Comparison of ENCODE assay signal across 8 cellular contexts in the genomic region with DNA sequence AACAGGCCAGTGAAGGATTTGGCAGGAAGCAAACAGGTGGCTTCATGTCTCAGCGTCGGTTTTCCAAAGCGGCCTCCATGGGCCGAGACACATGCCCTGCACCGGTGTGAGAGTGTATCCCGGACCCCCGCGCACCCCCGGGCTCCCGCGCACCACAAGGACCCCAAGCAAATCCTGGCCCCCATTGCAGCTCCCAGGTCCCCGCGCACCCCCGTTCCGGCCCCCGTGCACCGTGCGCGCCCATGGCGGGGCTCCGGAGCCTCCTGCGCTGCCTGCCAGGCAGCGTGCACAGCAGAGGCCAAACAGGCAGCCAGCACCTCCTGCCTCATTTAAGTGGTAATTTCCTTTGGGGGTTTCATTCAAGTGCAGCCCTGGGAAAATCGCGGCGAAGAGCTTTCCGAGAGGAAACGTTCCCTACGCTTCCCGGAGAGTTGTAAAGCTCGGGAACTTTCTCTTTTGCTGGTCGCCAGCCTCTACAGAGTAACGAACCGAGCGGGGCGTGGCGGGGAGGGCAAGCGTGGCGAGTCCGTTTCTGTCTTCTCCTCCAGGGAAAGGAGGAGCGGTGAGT.
DNase-seq lines count a peak whose midpoint lies in the region; ATAC-seq, FAIRE-seq and TF ChIP-seq lines count a peak whose summit lies in the region.

No MANE protein-coding gene starts in this region.

- H3K27me3 Mint-ChIP-seq in CD4-positive, alpha-beta T cell: peaks cover 36% of the 10 kb centered on the region
- peaks cover 11% of the 10 kb centered on the region for H3K27me3 Mint-ChIP-seq in activated T-helper 17 cell treated with anti-CD3 and anti-CD28 coated beads, Interleukin-2, amount 50 U/mL, for 72 hours
- no peaks in the 10 kb centered on the region for H3K27me3 Mint-ChIP-seq in osteocyte (ENCODE audit: unreplicated experiment)

- peaks cover 9% of the 10 kb centered on the region for H3K27me3 ChIP-seq in CD4-positive, alpha-beta T cell (ENCODE audit: control insufficient read depth, insufficient read depth, low read length)

- H3K4me1 Mint-ChIP-seq in CD4-positive, alpha-beta T cell (ENCODE audit: low read depth): peaks cover 7% of the 10 kb centered on the region
- no peaks in the 10 kb centered on the region for H3K4me1 Mint-ChIP-seq in activated T-helper 17 cell treated with anti-CD3 and anti-CD28 coated beads, Interleukin-2, amount 50 U/mL, for 72 hours
- peaks cover 6% of the 10 kb centered on the region for H3K4me1 Mint-ChIP-seq in osteocyte (ENCODE audit: unreplicated experiment)

- CTCF ChIA-PET in CD4-positive, alpha-beta T cell (lab: Charles Lee): no interaction called here
- CTCF ChIA-PET in GM10248 (lab: Yijun Ruan, JAX): interaction anchor here (1.2 kb wide), 1 partner anchor 9 kb away, joined by 3 read pairs; no protein-coding TSS in a partner anchor

- H3K36me3 Mint-ChIP-seq in CD4-positive, alpha-beta T cell (ENCODE audit: low read depth): no peaks in the 10 kb centered on the region
- no peaks in the 10 kb centered on the region for H3K36me3 Mint-ChIP-seq in activated T-helper 17 cell treated with anti-CD3 and anti-CD28 coated beads, Interleukin-2, amount 50 U/mL, for 72 hours (ENCODE audit: low read depth)
- H3K36me3 Mint-ChIP-seq in osteocyte (ENCODE audit: unreplicated experiment): no peaks in the 10 kb centered on the region

- intact Hi-C loops in CD4-positive, alpha-beta T cell (cut with DNase I, micrococcal nuclease): no loop called here
- intact Hi-C loops in left cardiac atrium (cut with DNase I): no loop called here

- FAIRE-seq in GM12891 (lab: Jason Lieb, UNC): no peak

- no peak for TF ChIP-seq CTCF in CD4-positive, alpha-beta T cell (IDR thresholded peaks at IDR 0.05)
- TF ChIP-seq CTCF in osteocyte (IDR thresholded peaks at IDR 0.05) (no peak), GM10248 (IDR thresholded peaks at IDR 0.05; ENCODE audit: control extremely low read depth, extremely low read depth, low read depth, missing control alignments) (no peak)

- ATAC-seq in CD4-positive, alpha-beta T cell (ENCODE audit: poor library complexity): no peak
- ATAC-seq in activated T-helper 17 cell treated with anti-CD3 and anti-CD28 coated beads, Interleukin-2, amount 50 U/mL, for 72 hours (replicated peaks): no peak
- ATAC-seq in left cardiac atrium (peak; percentile 38 to 81), HG02970 (IDR thresholded peaks at IDR 0.05; ENCODE audit: low FRiP score, unreplicated experiment) (no peak)

- peak overlapping the region; percentile 28 for H3K4me3 Mint-ChIP-seq in CD4-positive, alpha-beta T cell
- H3K4me3 Mint-ChIP-seq in activated T-helper 17 cell treated with anti-CD3 and anti-CD28 coated beads, Interleukin-2, amount 50 U/mL, for 72 hours: peak overlapping the region; percentile 58
- peak overlapping the region; percentile 76 for H3K4me3 Mint-ChIP-seq in osteocyte (ENCODE audit: unreplicated experiment)

- no peak for TF ChIP-seq POLR2A in GM12891 (IDR thresholded peaks at IDR 0.05; ENCODE audit: low read depth, low read length)

- H3K27ac ChIP-seq in CD4-positive, alpha-beta T cell (ENCODE audit: low read depth, low read length): no peak overlapping the region

- POLR2A ChIA-PET in CD4-positive, alpha-beta T cell (lab: Charles Lee): no interaction called here
- POLR2A ChIA-PET in GM10248 (lab: Yijun Ruan, JAX): no interaction called here

- DNase-seq in CD4-positive, alpha-beta T cell: no peak
- DNase-seq in left cardiac atrium (peak; percentile 58), osteocyte (ENCODE audit: extremely low spot score, unreplicated experiment) (no peak), HK-2 (ENCODE audit: unreplicated experiment) (no peak), GM10248 (ENCODE audit: extremely low spot score) (no peak), GM12891 (ENCODE audit: insufficient read length, low spot score) (no peak)

- no peaks in the 10 kb centered on the region for H3K9me3 ChIP-seq in CD4-positive, alpha-beta T cell (ENCODE audit: control insufficient read depth, low read length)

- no peaks in the 10 kb centered on the region for H3K9me3 Mint-ChIP-seq in CD4-positive, alpha-beta T cell
- no peaks in the 10 kb centered on the region for H3K9me3 Mint-ChIP-seq in activated T-helper 17 cell treated with anti-CD3 and anti-CD28 coated beads, Interleukin-2, amount 50 U/mL, for 72 hours
- H3K9me3 Mint-ChIP-seq in osteocyte (ENCODE audit: unreplicated experiment): no peaks in the 10 kb centered on the region

- no peak overlapping the region for H3K27ac Mint-ChIP-seq in CD4-positive, alpha-beta T cell
- no peak overlapping the region for H3K27ac Mint-ChIP-seq in activated T-helper 17 cell treated with anti-CD3 and anti-CD28 coated beads, Interleukin-2, amount 50 U/mL, for 72 hours
- no peak overlapping the region for H3K27ac Mint-ChIP-seq in osteocyte (ENCODE audit: unreplicated experiment)

TF ChIP-seq in GM12891, 5 proteins besides CTCF, POLR2A, EP300 and RAD21:
- TF ChIP-seq SPI1 (IDR thresholded peaks at IDR 0.05; ENCODE audit: low read depth, low read length) (no peak), POLR2AphosphoS5 (IDR thresholded peaks at IDR 0.05; ENCODE audit: low read depth, low read length) (no peak), TAF1 (IDR thresholded peaks at IDR 0.05; ENCODE audit: low read depth, low read length) (no peak)

Comparison
In these comparisons a context has a peak if more than half of its experiments do, and no peak if none do; other contexts are left out.
1. ATAC-seq: peak in left cardiac atrium (2 of 2); none in CD4-positive, alpha-beta T cell (single experiment), activated T-helper 17 cell treated with anti-CD3 and anti-CD28 coated beads, Interleukin-2, amount 50 U/mL, for 72 hours (single experiment) and HG02970 (single experiment).
2. Peak in every context shown above with its lines, with median percentiles within 50 percentile points of each other: H3K4me3 Mint-ChIP-seq.